Comparison of ENCODE assay signal across 1 cellular context in genomic region chr4:87073570-87074470, GRCh38.
TF ChIP-seq lines count a peak whose summit lies in the region.

No MANE protein-coding gene starts in this region.

TF ChIP-seq in WTC11, 78 proteins besides CTCF, POLR2A, EP300 and RAD21 (continued from another document):
- TF ChIP-seq FOXP4 (CRISPR knock-in tag; IDR thresholded peaks at IDR 0.05) (no peak), NFATC4 (CRISPR knock-in tag; IDR thresholded peaks at IDR 0.05) (no peak), SOX15 (CRISPR knock-in tag; IDR thresholded peaks at IDR 0.05) (no peak), USF2 (CRISPR knock-in tag; IDR thresholded peaks at IDR 0.05) (no peak), PRRX2 (CRISPR knock-in tag; IDR thresholded peaks at IDR 0.05) (no peak), FOXK1 (CRISPR knock-in tag; IDR thresholded peaks at IDR 0.05) (no peak), ZNF396 (CRISPR knock-in tag; IDR thresholded peaks at IDR 0.05; ENCODE audit: borderline replicate concordance) (no peak), OVOL2 (CRISPR knock-in tag; IDR thresholded peaks at IDR 0.05; ENCODE audit: borderline replicate concordance) (no peak), CBFB (CRISPR knock-in tag; IDR thresholded peaks at IDR 0.05; ENCODE audit: low read depth) (no peak), JUN (CRISPR knock-in tag; IDR thresholded peaks at IDR 0.05) (no peak)
- TF ChIP-seq, protein P1, sequence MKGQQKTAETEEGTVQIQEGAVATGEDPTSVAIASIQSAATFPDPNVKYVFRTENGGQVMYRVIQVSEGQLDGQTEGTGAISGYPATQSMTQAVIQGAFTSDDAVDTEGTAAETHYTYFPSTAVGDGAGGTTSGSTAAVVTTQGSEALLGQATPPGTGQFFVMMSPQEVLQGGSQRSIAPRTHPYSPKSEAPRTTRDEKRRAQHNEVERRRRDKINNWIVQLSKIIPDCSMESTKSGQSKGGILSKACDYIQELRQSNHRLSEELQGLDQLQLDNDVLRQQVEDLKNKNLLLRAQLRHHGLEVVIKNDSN (CRISPR knock-in tag; IDR thresholded peaks at IDR 0.05), result no peak
TF ChIP-seq in WTC11: peak in this region for 0.
